Comparison of ENCODE assay signal across 39 cellular contexts in genomic region chr7:67414858-67415257, GRCh38.
"Had no signal": no experiment of that assay in that cellular context is flagged by ENCODE, and none has a peak within 500 bp of the region (broad histone marks: within the 10 kb centered on the region; RNA-seq: fewer than 3 reads in every experiment).

No MANE protein-coding gene starts in this region.

- H3K27me3 ChIP-seq: ascending aorta, body of pancreas, brain microvascular endothelial cell, breast epithelium had no signal

- H3K36me3 ChIP-seq: ascending aorta, brain microvascular endothelial cell, breast epithelium, cardiac muscle cell had no signal

- H3K9me3 ChIP-seq: body of pancreas had no signal

- H3K36me3 Mint-ChIP-seq: activated naive CD4-positive, alpha-beta T cell treated with anti-CD3 and anti-CD28 coated beads, Interleukin-2, amount 10 ng/mL, durations not matched to agents 7 days and 5 days; activated naive CD4-positive, alpha-beta T cell treated with anti-CD3 and anti-CD28 coated beads, Interleukin-2, amount 50 U/mL, for 24 hours; activated naive CD8-positive, alpha-beta T cell treated with anti-CD3 and anti-CD28 coated beads for 36 hours; activated naive CD8-positive, alpha-beta T cell treated with anti-CD3 and anti-CD28 coated beads, Interleukin-2, amount 10 ng/mL, durations not matched to agents 7 days and 5 days had no signal

- DNase-seq: activated effector memory CD4-positive, alpha-beta T cell treated with anti-CD3 and anti-CD28 coated beads, Interleukin-2, amount 50 U/mL, for 16 hours; activated effector memory CD4-positive, alpha-beta T cell treated with Interleukin-2 at 50 U/mL for 16 hours; activated gamma-delta T cell; activated gamma-delta T cell treated with Interleukin-2 at 50 U/mL for 16 hours; activated naive CD4-positive, alpha-beta T cell; activated naive CD4-positive, alpha-beta T cell treated with anti-CD3 and anti-CD28 coated beads for 36 hours; activated naive CD4-positive, alpha-beta T cell treated with anti-CD3 and anti-CD28 coated beads, Interleukin-2, amount 10 ng/mL, durations not matched to agents 7 days and 5 days; activated naive CD4-positive, alpha-beta T cell treated with anti-CD3 and anti-CD28 coated beads, Interleukin-2, amount 50 U/mL, for 16 hours; activated naive CD4-positive, alpha-beta T cell treated with Interleukin-2 at 50 U/mL for 16 hours; activated naive CD8-positive, alpha-beta T cell treated with anti-CD3 and anti-CD28 coated beads for 36 hours; activated naive CD8-positive, alpha-beta T cell treated with anti-CD3 and anti-CD28 coated beads, Interleukin-2, amount 10 ng/mL, durations not matched to agents 7 days and 5 days; activated naive CD8-positive, alpha-beta T cell treated with anti-CD3 and anti-CD28 coated beads, Interleukin-2, amount 50 U/mL, for 24 hours; activated T-cell treated with anti-CD3 and anti-CD28 coated beads, Interleukin-2, amount 50 U/mL, for 1 hour; activated T-cell treated with anti-CD3 and anti-CD28 coated beads, Interleukin-2, amount 50 U/mL, for 24 hours; activated T-cell treated with anti-CD3 and anti-CD28 coated beads, Interleukin-2, amount 50 U/mL, for 4 hours; activated T-cell treated with anti-CD3 and anti-CD28 coated beads, Interleukin-2, amount 50 U/mL, for 48 hours; activated T-cell treated with anti-CD3 and anti-CD28 coated beads, Interleukin-2, amount 50 U/mL, for 72 hours; amniotic stem cell; amygdala; anterior cingulate cortex; aorta; body of pancreas; brain microvascular endothelial cell; caudate nucleus; central memory CD4-positive, alpha-beta T cell; cerebellar nuclear complex had no signal

- H3K27me3 Mint-ChIP-seq: activated naive CD4-positive, alpha-beta T cell treated with anti-CD3 and anti-CD28 coated beads, Interleukin-2, amount 10 ng/mL, durations not matched to agents 7 days and 5 days; activated naive CD4-positive, alpha-beta T cell treated with anti-CD3 and anti-CD28 coated beads, Interleukin-2, amount 50 U/mL, for 24 hours; activated naive CD8-positive, alpha-beta T cell treated with anti-CD3 and anti-CD28 coated beads for 36 hours; activated naive CD8-positive, alpha-beta T cell treated with anti-CD3 and anti-CD28 coated beads, Interleukin-2, amount 10 ng/mL, durations not matched to agents 7 days and 5 days had no signal

- FAIRE-seq: astrocyte, bronchial epithelial cell had no signal

- H3K27ac ChIP-seq: ascending aorta, body of pancreas, brain microvascular endothelial cell, breast epithelium, cardiac muscle cell had no signal

- H3K4me3 Mint-ChIP-seq: activated naive CD4-positive, alpha-beta T cell treated with anti-CD3 and anti-CD28 coated beads for 36 hours; activated naive CD4-positive, alpha-beta T cell treated with anti-CD3 and anti-CD28 coated beads, Interleukin-2, amount 10 ng/mL, durations not matched to agents 7 days and 5 days; activated naive CD4-positive, alpha-beta T cell treated with anti-CD3 and anti-CD28 coated beads, Interleukin-2, amount 50 U/mL, for 24 hours; activated naive CD8-positive, alpha-beta T cell; activated naive CD8-positive, alpha-beta T cell treated with anti-CD3 and anti-CD28 coated beads for 36 hours; activated naive CD8-positive, alpha-beta T cell treated with anti-CD3 and anti-CD28 coated beads, Interleukin-2, amount 10 ng/mL, durations not matched to agents 7 days and 5 days; activated naive CD8-positive, alpha-beta T cell treated with anti-CD3 and anti-CD28 coated beads, Interleukin-2, amount 50 U/mL, for 24 hours; activated T-cell treated with anti-CD3 and anti-CD28 coated beads, Interleukin-2, amount 50 U/mL, for 24 hours; activated T-cell treated with anti-CD3 and anti-CD28 coated beads, Interleukin-2, amount 50 U/mL, for 4 hours; activated T-cell treated with anti-CD3 and anti-CD28 coated beads, Interleukin-2, amount 50 U/mL, for 72 hours; activated T-helper 1 cell treated with anti-CD3 and anti-CD28 coated beads, Interleukin-12 subunit alpha, Interleukin-12 subunit beta, Interleukin-2, Interleukin-4 antibody, amounts not matched to agents 30 ng/mL and 10 ng/mL and 1 ng/mL, durations not matched to agents 14 hours and 24 hours and 36 hours; activated T-helper 17 cell treated with anti-CD3 and anti-CD28 coated beads, Interleukin-2, amount 50 U/mL, for 72 hours; brain; central memory CD8-positive, alpha-beta T cell had no signal

- H3K4me3 ChIP-seq: ascending aorta, body of pancreas, breast epithelium, cardiac muscle cell had no signal

- H3K27ac Mint-ChIP-seq: activated naive CD4-positive, alpha-beta T cell treated with anti-CD3 and anti-CD28 coated beads for 36 hours; activated naive CD4-positive, alpha-beta T cell treated with anti-CD3 and anti-CD28 coated beads, Interleukin-2, amount 10 ng/mL, durations not matched to agents 7 days and 5 days; activated naive CD4-positive, alpha-beta T cell treated with anti-CD3 and anti-CD28 coated beads, Interleukin-2, amount 50 U/mL, for 24 hours; activated naive CD4-positive, alpha-beta T cell treated with anti-CD3 and anti-CD28 coated beads, Interleukin-2, amount 50 U/mL, for 72 hours; activated naive CD8-positive, alpha-beta T cell; activated naive CD8-positive, alpha-beta T cell treated with anti-CD3 and anti-CD28 coated beads for 36 hours; activated naive CD8-positive, alpha-beta T cell treated with anti-CD3 and anti-CD28 coated beads, Interleukin-2, amount 10 ng/mL, durations not matched to agents 7 days and 5 days; activated naive CD8-positive, alpha-beta T cell treated with anti-CD3 and anti-CD28 coated beads, Interleukin-2, amount 50 U/mL, for 24 hours; activated T-cell treated with anti-CD3 and anti-CD28 coated beads, Interleukin-2, amount 50 U/mL, for 24 hours; activated T-cell treated with anti-CD3 and anti-CD28 coated beads, Interleukin-2, amount 50 U/mL, for 72 hours; activated T-helper 1 cell treated with anti-CD3 and anti-CD28 coated beads, Interleukin-12 subunit alpha, Interleukin-12 subunit beta, Interleukin-2, Interleukin-4 antibody, amounts not matched to agents 30 ng/mL and 10 ng/mL and 1 ng/mL, durations not matched to agents 14 hours and 24 hours and 36 hours; activated T-helper 17 cell treated with anti-CD3 and anti-CD28 coated beads, Interleukin-2, amount 50 U/mL, for 72 hours; activated T-helper 2 cell treated with anti-CD3 and anti-CD28 coated beads, Interferon-gamma antibody, Interleukin-2, Interleukin-4, amounts not matched to agents 10 μg/mL and 5 μg/mL and 100 μg/mL, durations not matched to agents 14 hours and 24 hours and 36 hours; brain had no signal

- H3K4me1 Mint-ChIP-seq: activated naive CD4-positive, alpha-beta T cell treated with anti-CD3 and anti-CD28 coated beads, Interleukin-2, amount 10 ng/mL, durations not matched to agents 7 days and 5 days; activated naive CD4-positive, alpha-beta T cell treated with anti-CD3 and anti-CD28 coated beads, Interleukin-2, amount 50 U/mL, for 24 hours; activated naive CD8-positive, alpha-beta T cell treated with anti-CD3 and anti-CD28 coated beads for 36 hours; activated naive CD8-positive, alpha-beta T cell treated with anti-CD3 and anti-CD28 coated beads, Interleukin-2, amount 10 ng/mL, durations not matched to agents 7 days and 5 days; activated naive CD8-positive, alpha-beta T cell treated with anti-CD3 and anti-CD28 coated beads, Interleukin-2, amount 50 U/mL, for 24 hours; activated T-helper 17 cell treated with anti-CD3 and anti-CD28 coated beads, Interleukin-2, amount 50 U/mL, for 72 hours; brain; central memory CD8-positive, alpha-beta T cell had no signal

- ATAC-seq: activated naive CD4-positive, alpha-beta T cell treated with anti-CD3 and anti-CD28 coated beads, Interleukin-2, amount 50 U/mL, for 72 hours; activated naive CD8-positive, alpha-beta T cell treated with anti-CD3 and anti-CD28 coated beads, Interleukin-2, amount 50 U/mL, for 24 hours; activated T-cell treated with anti-CD3 and anti-CD28 coated beads, Interleukin-2, amount 50 U/mL, for 4 hours; activated T-cell treated with anti-CD3 and anti-CD28 coated beads, Interleukin-2, amount 50 U/mL, for 72 hours; activated T-helper 17 cell treated with anti-CD3 and anti-CD28 coated beads, Interleukin-2, amount 50 U/mL, for 72 hours; body of pancreas had no signal

- H3K9me3 Mint-ChIP-seq: activated naive CD4-positive, alpha-beta T cell treated with anti-CD3 and anti-CD28 coated beads, Interleukin-2, amount 50 U/mL, for 24 hours had no signal

- H3K4me1 ChIP-seq: ascending aorta, body of pancreas, breast epithelium had no signal
